ENCODE assay signal across 15 cellular contexts in genomic region chr7:137948845-137949330, GRCh38.
"Had no signal": no experiment of that assay in that cellular context is flagged by ENCODE, and none has a peak within 500 bp of the region (broad histone marks: within the 10 kb centered on the region; RNA-seq: fewer than 3 reads in every experiment).

No MANE protein-coding gene starts in this region.

- H3K27me3 Mint-ChIP-seq: activated CD4-positive, alpha-beta T cell treated with anti-CD3 and anti-CD28 coated beads, Interleukin-2, amount 10 ng/mL, durations not matched to agents 24 days and 14 days; activated naive CD4-positive, alpha-beta T cell treated with anti-CD3 and anti-CD28 coated beads, Interleukin-2, amount 10 ng/mL, durations not matched to agents 7 days and 5 days; central memory CD8-positive, alpha-beta T cell; naive thymus-derived CD8-positive, alpha-beta T cell; T-cell had no signal

- H3K9me3 ChIP-seq: prostate gland, sigmoid colon, suprapubic skin had no signal

- H3K36me3 Mint-ChIP-seq: activated naive CD4-positive, alpha-beta T cell treated with anti-CD3 and anti-CD28 coated beads, Interleukin-2, amount 10 ng/mL, durations not matched to agents 7 days and 5 days had no signal

- H3K27ac Mint-ChIP-seq: activated CD4-positive, alpha-beta T cell treated with anti-CD3 and anti-CD28 coated beads, Interleukin-2, amount 10 ng/mL, durations not matched to agents 24 days and 14 days; activated naive CD4-positive, alpha-beta T cell treated with anti-CD3 and anti-CD28 coated beads, Interleukin-2, amount 10 ng/mL, durations not matched to agents 7 days and 5 days; naive thymus-derived CD8-positive, alpha-beta T cell; T-cell had no signal

- DNase-seq: activated CD4-positive, alpha-beta T cell treated with anti-CD3 and anti-CD28 coated beads, Interleukin-2, amount 10 ng/mL, durations not matched to agents 24 days and 14 days; activated naive CD4-positive, alpha-beta T cell treated with anti-CD3 and anti-CD28 coated beads, Interleukin-2, amount 10 ng/mL, durations not matched to agents 7 days and 5 days; hippocampal formation; kidney glomerular epithelial cell; naive thymus-derived CD8-positive, alpha-beta T cell; sigmoid colon; stimulated activated CD4-positive, alpha-beta T cell treated with anti-CD3 and anti-CD28 coated beads, Interleukin-12 subunit alpha, Interleukin-12 subunit beta, amount 100 ng/mL, for 4 hours; stimulated activated naive CD4-positive, alpha-beta T cell treated with Interleukin-2 at 50 U/mL for 16 hours; T-cell; T1000; WERI-Rb-1 had no signal

- ATAC-seq: naive thymus-derived CD8-positive, alpha-beta T cell; T-cell had no signal

- H3K9me3 Mint-ChIP-seq: activated naive CD4-positive, alpha-beta T cell treated with anti-CD3 and anti-CD28 coated beads, Interleukin-2, amount 10 ng/mL, durations not matched to agents 7 days and 5 days; central memory CD8-positive, alpha-beta T cell; naive thymus-derived CD8-positive, alpha-beta T cell; T-cell had no signal

- H3K4me3 Mint-ChIP-seq: activated CD4-positive, alpha-beta T cell treated with anti-CD3 and anti-CD28 coated beads, Interleukin-2, amount 10 ng/mL, durations not matched to agents 24 days and 14 days; activated naive CD4-positive, alpha-beta T cell treated with anti-CD3 and anti-CD28 coated beads, Interleukin-2, amount 10 ng/mL, durations not matched to agents 7 days and 5 days; central memory CD8-positive, alpha-beta T cell; naive thymus-derived CD8-positive, alpha-beta T cell; T-cell had no signal

- H3K4me3 ChIP-seq: lung, prostate gland, sigmoid colon, suprapubic skin had no signal

- H3K36me3 ChIP-seq: prostate gland, sigmoid colon, suprapubic skin, WERI-Rb-1 had no signal
